In genomic region chr15:69253156-69253555, GRCh38 we compare ENCODE assay signal across 9 cellular contexts. TPM values are rescaled to one million over a fixed set of nuclear protein-coding genes. Genes with fewer than 3 reads are reported as not detected.
DNase-seq lines count a peak whose midpoint lies in the region; ATAC-seq and TF ChIP-seq lines count a peak whose summit lies in the region.
"Had no signal": no experiment of that assay in that cellular context is flagged by ENCODE, and none has a peak within 500 bp of the region (broad histone marks: within the 10 kb centered on the region; RNA-seq: fewer than 3 reads in every experiment).

No MANE protein-coding gene starts in this region.

- DNase-seq in Caki2 (ENCODE audit: low read depth) (peak; percentile 66), NCI-H2029 treated with DMSO at 0.1 percent for 48 hours (lab: John Stamatoyannopoulos, UW) (peak; percentile 29), cardiac fibroblast (ENCODE audit: low read depth in 2 of 2) (peak; percentile 77 to 83), myocyte (ENCODE audit: low read depth) (peak; percentile 70), LoVo (ENCODE audit: low spot score) (no peak), D341Med (ENCODE audit: low spot score) (no peak)
- no peak for DNase-seq in CD8-positive, alpha-beta T cell
- no peak for DNase-seq in stimulated activated CD4-positive, alpha-beta T cell treated with anti-CD3 and anti-CD28 coated beads, Interleukin-2, amount 100 ng/mL, for 24 hours

- H3K4me3 ChIP-seq in cardiac fibroblast (replicated peaks in 1 of 2; ENCODE audit: low read depth in 2 of 2, low read length in 2 of 2) = no peak overlapping the region
- H3K4me3 ChIP-seq in CD8-positive, alpha-beta T cell (ENCODE audit: low read depth, low read length) = no peak overlapping the region
- H3K4me3 ChIP-seq: HAP-1 had no signal

- POLR2A ChIA-PET in CD8-positive, alpha-beta T cell (lab: Charles Lee) = no interaction called here

- intact Hi-C loops in CD8-positive, alpha-beta T cell (cut with DNase I, micrococcal nuclease) = no loop called here

- no peaks in the 10 kb centered on the region for H3K36me3 ChIP-seq in CD8-positive, alpha-beta T cell (ENCODE audit: insufficient read depth, low read length)
- H3K36me3 ChIP-seq: HAP-1 had no signal

- in situ Hi-C loops in Caki2 (cut with HindIII; ENCODE audit: low pct_unique_long_range_greater_than_20kb, low sequenced_read_pairs) = no loop called here

- H3K4me3 Mint-ChIP-seq in CD8-positive, alpha-beta T cell = no peak overlapping the region

- peaks cover 12% of the 10 kb centered on the region for H3K36me3 Mint-ChIP-seq in CD8-positive, alpha-beta T cell

- no peaks in the 10 kb centered on the region for H3K27me3 ChIP-seq in CD8-positive, alpha-beta T cell (ENCODE audit: insufficient read depth, low read length)

- no peaks in the 10 kb centered on the region for H3K27me3 Mint-ChIP-seq in CD8-positive, alpha-beta T cell (ENCODE audit: low read depth)

- H3K27ac Mint-ChIP-seq in CD8-positive, alpha-beta T cell = no peak overlapping the region

- no peaks in the 10 kb centered on the region for H3K4me1 ChIP-seq in CD8-positive, alpha-beta T cell (ENCODE audit: insufficient read depth, low read length)
- H3K4me1 ChIP-seq: HAP-1 had no signal

- ATAC-seq in CD8-positive, alpha-beta T cell = no peak

- no peaks in the 10 kb centered on the region for H3K9me3 Mint-ChIP-seq in CD8-positive, alpha-beta T cell

- no peak overlapping the region for H3K27ac ChIP-seq in CD8-positive, alpha-beta T cell (ENCODE audit: low read depth, low read length)

- CTCF ChIA-PET in CD8-positive, alpha-beta T cell (lab: Charles Lee) = no interaction called here

- H3K4me1 Mint-ChIP-seq in CD8-positive, alpha-beta T cell (ENCODE audit: low read depth) = no peaks in the 10 kb centered on the region

- TF ChIP-seq CTCF in cardiac fibroblast (IDR thresholded peaks at IDR 0.05; ENCODE audit: low read depth, low read length) = no peak
- no peak for TF ChIP-seq CTCF in CD8-positive, alpha-beta T cell (IDR thresholded peaks at IDR 0.05)

- H3K9me3 ChIP-seq in CD8-positive, alpha-beta T cell (ENCODE audit: low read length) = no peaks in the 10 kb centered on the region
- H3K9me3 ChIP-seq: HAP-1 had no signal

RNA-seq across cellular contexts. Expression of gene PAQR5, which starts 45.6 kb away (rescaled TPM):
- total RNA-seq in Caki2 (2014; rRNA removed; shearing (Covaris generic); ENCODE audit: low replicate concordance) = 48.3 and 50.0 TPM in 2 replicates
- total RNA-seq in myocyte = 8.5 and 9.4 TPM in 2 replicates
- polyA plus RNA-seq in myocyte (2012) = 10.5 TPM
- not detected for total RNA-seq in CD8-positive, alpha-beta T cell

Comparison
In these comparisons a context has a peak if more than half of its experiments do, and no peak if none do; other contexts are left out.
1. DNase-seq: peak in Caki2 (single experiment), NCI-H2029 treated with DMSO at 0.1 percent for 48 hours (single experiment), cardiac fibroblast (2 of 2) and myocyte (single experiment); none in LoVo (single experiment), CD8-positive, alpha-beta T cell (0 of 7), stimulated activated CD4-positive, alpha-beta T cell treated with anti-CD3 and anti-CD28 coated beads, Interleukin-2, amount 100 ng/mL, for 24 hours (0 of 2) and D341Med (single experiment).